13 cellular contexts compared by ENCODE assay signal in the genomic region with DNA sequence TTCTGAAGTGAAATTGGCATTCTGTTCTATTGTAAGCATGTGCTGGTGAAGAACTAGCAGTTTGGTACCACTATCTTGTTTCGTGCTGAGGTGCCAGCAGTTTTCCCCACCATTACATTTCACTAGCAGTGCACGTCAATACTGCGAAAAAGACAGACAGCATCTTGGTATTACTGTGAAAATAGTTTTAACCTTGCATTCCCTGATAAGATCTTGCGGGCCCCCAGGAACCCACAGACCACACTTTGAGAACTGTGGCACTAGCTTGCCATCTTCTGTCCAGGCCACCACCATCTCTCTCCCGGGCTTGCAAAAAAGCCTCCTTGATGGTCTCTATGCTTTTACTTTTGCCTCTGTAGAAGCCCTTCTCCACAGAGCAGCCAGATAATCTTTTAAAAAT.
DNase-seq lines count a peak whose midpoint lies in the region; ATAC-seq lines count a peak whose summit lies in the region.
"Had no signal": no experiment of that assay in that cellular context is flagged by ENCODE, and none has a peak within 500 bp of the region (broad histone marks: within the 10 kb centered on the region; RNA-seq: fewer than 3 reads in every experiment).

No MANE protein-coding gene starts in this region.

- peak overlapping the region; percentile 41 for H3K4me3 Mint-ChIP-seq in activated T-helper 17 cell treated with anti-CD3 and anti-CD28 coated beads, Interleukin-2, amount 50 U/mL, for 72 hours
- H3K4me3 Mint-ChIP-seq in stimulated activated naive CD8-positive, alpha-beta T cell treated with anti-CD3 and anti-CD28 coated beads, Interleukin-15, amount 100 ng/mL, for 72 hours = peak overlapping the region; percentile 49 to 69

- DNase-seq in activated gamma-delta T cell treated with Interleukin-2 at 50 U/mL for 16 hours = peak; percentile 57
- no peak for DNase-seq in activated gamma-delta T cell (lab: John Stamatoyannopoulos, UW)
- DNase-seq in stimulated activated CD4-positive, alpha-beta T cell treated with anti-CD3 and anti-CD28 coated beads, Interleukin-1b, Interleukin-23, amount 100 ng/mL, for 48 hours = peak; percentile 71
- peak; percentile 77 to 86 for DNase-seq in stimulated activated naive CD8-positive, alpha-beta T cell treated with anti-CD3 and anti-CD28 coated beads, Interleukin-15, amount 100 ng/mL, for 72 hours
- no peak for DNase-seq in SIG-M5 treated with dmso at 0.1 percent for 504 hours (lab: John Stamatoyannopoulos, UW; ENCODE audit: unreplicated experiment)
- no peak for DNase-seq in putamen (ENCODE audit: low spot score)
- DNase-seq: dorsolateral prefrontal cortex, NCI-H1105, NCI-H748 treated with DMSO at 0.1 percent for 48 hours, occipital lobe, SHP77 had no signal

- peaks cover 28% of the 10 kb centered on the region for H3K4me1 Mint-ChIP-seq in activated T-helper 17 cell treated with anti-CD3 and anti-CD28 coated beads, Interleukin-2, amount 50 U/mL, for 72 hours
- H3K4me1 Mint-ChIP-seq in stimulated activated naive CD8-positive, alpha-beta T cell treated with anti-CD3 and anti-CD28 coated beads, Interleukin-15, amount 100 ng/mL, for 72 hours = peaks cover 73% of the 10 kb centered on the region

- ATAC-seq in activated T-helper 17 cell treated with anti-CD3 and anti-CD28 coated beads, Interleukin-2, amount 50 U/mL, for 72 hours (replicated peaks) = peak; percentile 39
- peak; percentile 81 for ATAC-seq in stimulated activated naive CD8-positive, alpha-beta T cell treated with anti-CD3 and anti-CD28 coated beads, Interleukin-15, amount 100 ng/mL, for 72 hours
- no peak for ATAC-seq in HG03520 (IDR thresholded peaks at IDR 0.05; ENCODE audit: unreplicated experiment)

- H3K9me3 Mint-ChIP-seq in activated T-helper 17 cell treated with anti-CD3 and anti-CD28 coated beads, Interleukin-2, amount 50 U/mL, for 72 hours = peaks cover 19% of the 10 kb centered on the region
- peaks cover 32% of the 10 kb centered on the region in 2 donors for H3K9me3 Mint-ChIP-seq in stimulated activated naive CD8-positive, alpha-beta T cell treated with anti-CD3 and anti-CD28 coated beads, Interleukin-15, amount 100 ng/mL, for 72 hours

- no peaks in the 10 kb centered on the region for H3K27me3 Mint-ChIP-seq in activated T-helper 17 cell treated with anti-CD3 and anti-CD28 coated beads, Interleukin-2, amount 50 U/mL, for 72 hours
- H3K27me3 Mint-ChIP-seq in stimulated activated naive CD8-positive, alpha-beta T cell treated with anti-CD3 and anti-CD28 coated beads, Interleukin-15, amount 100 ng/mL, for 72 hours = no peaks in the 10 kb centered on the region

- peak overlapping the region; percentile 16 for H3K27ac Mint-ChIP-seq in activated T-helper 17 cell treated with anti-CD3 and anti-CD28 coated beads, Interleukin-2, amount 50 U/mL, for 72 hours
- peak overlapping the region in 1 of 2 donors; percentile 12 for H3K27ac Mint-ChIP-seq in stimulated activated naive CD8-positive, alpha-beta T cell treated with anti-CD3 and anti-CD28 coated beads, Interleukin-15, amount 100 ng/mL, for 72 hours

- H3K36me3 Mint-ChIP-seq in activated T-helper 17 cell treated with anti-CD3 and anti-CD28 coated beads, Interleukin-2, amount 50 U/mL, for 72 hours (ENCODE audit: low read depth) = no peaks in the 10 kb centered on the region

Comparison
In these comparisons a context has a peak if more than half of its experiments do, and no peak if none do; other contexts are left out.
1. DNase-seq: peak in activated gamma-delta T cell treated with Interleukin-2 at 50 U/mL for 16 hours (single experiment), stimulated activated CD4-positive, alpha-beta T cell treated with anti-CD3 and anti-CD28 coated beads, Interleukin-1b, Interleukin-23, amount 100 ng/mL, for 48 hours (single experiment) and stimulated activated naive CD8-positive, alpha-beta T cell treated with anti-CD3 and anti-CD28 coated beads, Interleukin-15, amount 100 ng/mL, for 72 hours (2 of 2); none in activated gamma-delta T cell (single experiment), SIG-M5 treated with dmso at 0.1 percent for 504 hours (single experiment) and putamen (single experiment).